ENCODE assay signal across 9 cellular contexts in genomic region chr16:49183911-49184310, GRCh38.
DNase-seq lines count a peak whose midpoint lies in the region; ATAC-seq lines count a peak whose summit lies in the region.
"Had no signal": no experiment of that assay in that cellular context is flagged by ENCODE, and none has a peak within 500 bp of the region (broad histone marks: within the 10 kb centered on the region; RNA-seq: fewer than 3 reads in every experiment).

No MANE protein-coding gene starts in this region.

- DNase-seq in DMS 273 (lab: John Stamatoyannopoulos, UW; ENCODE audit: unreplicated experiment) (peak; percentile 79), DMS 273 treated with DMSO at 0.1 percent for 48 hours (lab: John Stamatoyannopoulos, UW) (no peak), HK-2 (ENCODE audit: unreplicated experiment) (peak; percentile 8), OCI-M1 (lab: John Stamatoyannopoulos, UW) (peak; percentile 1), kidney glomerular epithelial cell (lab: John Stamatoyannopoulos, UW) (peak; percentile 21)
- no peak for DNase-seq in activated naive CD4-positive, alpha-beta T cell treated with Interleukin-2 at 50 U/mL for 16 hours
- DNase-seq in effector CD8-positive, alpha-beta T cell (lab: John Stamatoyannopoulos, UW) = no peak
- DNase-seq: anterior cingulate cortex had no signal

- ATAC-seq in HG02642 (IDR thresholded peaks at IDR 0.05; ENCODE audit: poor library complexity, unreplicated experiment) = no peak

Comparison
In these comparisons a context has a peak if more than half of its experiments do, and no peak if none do; other contexts are left out.
1. DNase-seq: peak in DMS 273 (single experiment), HK-2 (single experiment), OCI-M1 (single experiment) and kidney glomerular epithelial cell (single experiment); none in DMS 273 treated with DMSO at 0.1 percent for 48 hours (single experiment), activated naive CD4-positive, alpha-beta T cell treated with Interleukin-2 at 50 U/mL for 16 hours (single experiment) and effector CD8-positive, alpha-beta T cell (single experiment).